In genomic region chr12:111368684-111369495, GRCh38 we compare ENCODE assay signal across 1 cellular context.
A peak's percentile ranks its signal among the peaks of the same experiment; 100 is the strongest.
TF ChIP-seq lines count a peak whose summit lies in the region.

A gene with protein sequence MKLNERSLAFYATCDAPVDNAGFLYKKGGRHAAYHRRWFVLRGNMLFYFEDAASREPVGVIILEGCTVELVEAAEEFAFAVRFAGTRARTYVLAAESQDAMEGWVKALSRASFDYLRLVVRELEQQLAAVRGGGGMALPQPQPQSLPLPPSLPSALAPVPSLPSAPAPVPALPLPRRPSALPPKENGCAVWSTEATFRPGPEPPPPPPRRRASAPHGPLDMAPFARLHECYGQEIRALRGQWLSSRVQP (minus strand): TSS chr12:111369095. CDS start chr12:111363427, 5,668 bp downstream.

TF ChIP-seq in HepG2, 621 proteins besides CTCF, POLR2A, EP300 and RAD21 (continued from another document and continues in another):
- TF ChIP-seq ZNF44 (CRISPR knock-in tag; IDR thresholded peaks at IDR 0.05) (no peak), ZNF703 (CRISPR knock-in tag; IDR thresholded peaks at IDR 0.05; ENCODE audit: borderline replicate concordance) (no peak), HOXA3 (CRISPR knock-in tag; IDR thresholded peaks at IDR 0.05) (peak; percentile 65), ZNF556 (CRISPR knock-in tag; IDR thresholded peaks at IDR 0.05; ENCODE audit: borderline replicate concordance) (peak; percentile 51; the same call in 1 of the 2 replicates), UBTF (CRISPR knock-in tag; IDR thresholded peaks at IDR 0.05) (0 out of 2 replicates have a peak, but pooled peaks have one; percentile 74), NFYB (CRISPR knock-in tag; IDR thresholded peaks at IDR 0.05) (peak; percentile 83), NCOA1 (CRISPR knock-in tag; IDR thresholded peaks at IDR 0.05) (no peak), KDM2A (CRISPR knock-in tag; IDR thresholded peaks at IDR 0.05; ENCODE audit: borderline replicate concordance, low read depth) (peak; percentile 47; the same call in 1 of the 2 replicates), GATA4 (IDR thresholded peaks at IDR 0.05; ENCODE audit: borderline replicate concordance, low read depth) (0 out of 2 replicates have a peak, but pooled peaks have one; percentile 39), RERE (CRISPR knock-in tag; IDR thresholded peaks at IDR 0.05; ENCODE audit: low read depth) (no peak), NAIF1 (CRISPR knock-in tag; IDR thresholded peaks at IDR 0.05; ENCODE audit: borderline replicate concordance) (no peak), ZNF546 (CRISPR knock-in tag; conservative IDR thresholded peaks at IDR 0.05) (peak; percentile 70; the same call in 1 of the 2 replicates), NFIB (CRISPR knock-in tag; IDR thresholded peaks at IDR 0.05; ENCODE audit: borderline replicate concordance) (no peak), ZSCAN31 (CRISPR knock-in tag; IDR thresholded peaks at IDR 0.05; ENCODE audit: low read depth) (0 out of 2 replicates have a peak, but pooled peaks have one; percentile 29), ZNF749 (CRISPR knock-in tag; IDR thresholded peaks at IDR 0.05; ENCODE audit: borderline replicate concordance) (peak; percentile 60; the same call in 1 of the 2 replicates), FOSL2 (CRISPR knock-in tag; IDR thresholded peaks at IDR 0.05) (0 out of 2 replicates have a peak, but pooled peaks have one; percentile 3), ZBTB2 (CRISPR knock-in tag; IDR thresholded peaks at IDR 0.05; ENCODE audit: low read depth) (peak; percentile 60; the same call in 1 of the 2 replicates), BORCS8-MEF2B (CRISPR knock-in tag; IDR thresholded peaks at IDR 0.05) (peak; percentile 83; the same call in 1 of the 2 replicates), CHCHD3 (CRISPR knock-in tag; IDR thresholded peaks at IDR 0.05) (peak; percentile 78), ZNF619 (CRISPR knock-in tag; IDR thresholded peaks at IDR 0.05) (no peak), ZNF124 (CRISPR knock-in tag; IDR thresholded peaks at IDR 0.05) (peak; percentile 22; the same call in 1 of the 2 replicates), ZMYM4 (CRISPR knock-in tag; IDR thresholded peaks at IDR 0.05) (peak; percentile 60; the same call in 1 of the 2 replicates), SMAD1 (CRISPR knock-in tag; IDR thresholded peaks at IDR 0.05; ENCODE audit: borderline replicate concordance, low read depth) (0 out of 2 replicates have a peak, but pooled peaks have one; percentile 55), ZNF777 (CRISPR knock-in tag; IDR thresholded peaks at IDR 0.05) (peak; percentile 88), CBFB (CRISPR knock-in tag; IDR thresholded peaks at IDR 0.05) (peak; percentile 41; the same call in 1 of the 2 replicates), TFDP2 (CRISPR knock-in tag; IDR thresholded peaks at IDR 0.05) (peak; percentile 70), ZBTB38 (CRISPR knock-in tag; IDR thresholded peaks at IDR 0.05) (peak; percentile 75; the same call in 1 of the 2 replicates), ZNF446 (CRISPR knock-in tag; IDR thresholded peaks at IDR 0.05) (peak; percentile 80; the same call in 1 of the 2 replicates), ZSCAN29 (CRISPR knock-in tag; conservative IDR thresholded peaks at IDR 0.05) (peak; percentile 66; the same call in 1 of the 2 replicates), SP5 (CRISPR knock-in tag; IDR thresholded peaks at IDR 0.05; ENCODE audit: borderline replicate concordance, low read depth) (peak; percentile 84), MAZ (IDR thresholded peaks at IDR 0.05; ENCODE audit: borderline replicate concordance, low read depth, low read length) (no peak; the same call in 1 of the 2 replicates), MAZ (CRISPR knock-in tag; IDR thresholded peaks at IDR 0.05; ENCODE audit: low read depth) (peak; percentile 77), TOPORS (CRISPR knock-in tag; IDR thresholded peaks at IDR 0.05) (0 out of 2 replicates have a peak, but pooled peaks have one; percentile 44), ZNF746 (CRISPR knock-in tag; IDR thresholded peaks at IDR 0.05) (peak; percentile 80; the same call in 1 of the 2 replicates), FOXK1 (CRISPR knock-in tag; IDR thresholded peaks at IDR 0.05; ENCODE audit: borderline replicate concordance, low read depth) (peak; percentile 35; the same call in 1 of the 2 replicates), ZNF557 (CRISPR knock-in tag; IDR thresholded peaks at IDR 0.05) (peak; percentile 35; the same call in 1 of the 2 replicates), TBX3 (IDR thresholded peaks at IDR 0.05; ENCODE audit: borderline replicate concordance) (peak; percentile 42; the same call in 1 of the 2 replicates), EHMT2 (IDR thresholded peaks at IDR 0.05; ENCODE audit: borderline replicate concordance, low read depth, low read length) (no peak), HNF4A (CRISPR knock-in tag; IDR thresholded peaks at IDR 0.05) (no peak), ZNF607 (CRISPR knock-in tag; IDR thresholded peaks at IDR 0.05; ENCODE audit: borderline replicate concordance) (no peak)
- TF ChIP-seq, protein P1, sequence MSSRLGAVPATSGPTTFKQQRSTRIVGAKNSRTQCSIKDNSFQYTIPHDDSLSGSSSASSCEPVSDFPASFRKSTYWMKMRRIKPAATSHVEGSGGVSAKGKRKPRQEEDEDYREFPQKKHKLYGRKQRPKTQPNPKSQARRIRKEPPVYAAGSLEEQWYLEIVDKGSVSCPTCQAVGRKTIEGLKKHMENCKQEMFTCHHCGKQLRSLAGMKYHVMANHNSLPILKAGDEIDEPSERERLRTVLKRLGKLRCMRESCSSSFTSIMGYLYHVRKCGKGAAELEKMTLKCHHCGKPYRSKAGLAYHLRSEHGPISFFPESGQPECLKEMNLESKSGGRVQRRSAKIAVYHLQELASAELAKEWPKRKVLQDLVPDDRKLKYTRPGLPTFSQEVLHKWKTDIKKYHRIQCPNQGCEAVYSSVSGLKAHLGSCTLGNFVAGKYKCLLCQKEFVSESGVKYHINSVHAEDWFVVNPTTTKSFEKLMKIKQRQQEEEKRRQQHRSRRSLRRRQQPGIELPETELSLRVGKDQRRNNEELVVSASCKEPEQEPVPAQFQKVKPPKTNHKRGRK (CRISPR knock-in tag; IDR thresholded peaks at IDR 0.05): no peak
- TF ChIP-seq, protein P2, sequence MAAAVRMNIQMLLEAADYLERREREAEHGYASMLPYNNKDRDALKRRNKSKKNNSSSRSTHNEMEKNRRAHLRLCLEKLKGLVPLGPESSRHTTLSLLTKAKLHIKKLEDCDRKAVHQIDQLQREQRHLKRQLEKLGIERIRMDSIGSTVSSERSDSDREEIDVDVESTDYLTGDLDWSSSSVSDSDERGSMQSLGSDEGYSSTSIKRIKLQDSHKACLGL (CRISPR knock-in tag; IDR thresholded peaks at IDR 0.05): no peak; the same call in 1 of the 2 replicates
- TF ChIP-seq, protein P3, sequence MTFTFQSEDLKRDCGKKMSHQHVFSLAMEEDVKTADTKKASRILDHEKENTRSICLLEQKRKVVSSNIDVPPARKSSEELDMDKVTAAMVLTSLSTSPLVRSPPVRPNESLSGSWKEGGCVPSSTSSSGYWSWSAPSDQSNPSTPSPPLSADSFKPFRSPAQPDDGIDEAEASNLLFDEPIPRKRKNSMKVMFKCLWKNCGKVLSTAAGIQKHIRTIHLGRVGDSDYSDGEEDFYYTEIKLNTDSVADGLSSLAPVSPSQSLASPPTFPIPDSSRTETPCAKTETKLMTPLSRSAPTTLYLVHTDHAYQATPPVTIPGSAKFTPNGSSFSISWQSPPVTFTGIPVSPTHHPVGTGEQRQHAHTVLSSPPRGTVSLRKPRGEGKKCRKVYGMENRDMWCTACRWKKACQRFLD (CRISPR knock-in tag; IDR thresholded peaks at IDR 0.05; ENCODE audit: borderline replicate concordance): 0 out of 2 replicates have a peak, but pooled peaks have one; percentile 4
- TF ChIP-seq, protein P4, sequence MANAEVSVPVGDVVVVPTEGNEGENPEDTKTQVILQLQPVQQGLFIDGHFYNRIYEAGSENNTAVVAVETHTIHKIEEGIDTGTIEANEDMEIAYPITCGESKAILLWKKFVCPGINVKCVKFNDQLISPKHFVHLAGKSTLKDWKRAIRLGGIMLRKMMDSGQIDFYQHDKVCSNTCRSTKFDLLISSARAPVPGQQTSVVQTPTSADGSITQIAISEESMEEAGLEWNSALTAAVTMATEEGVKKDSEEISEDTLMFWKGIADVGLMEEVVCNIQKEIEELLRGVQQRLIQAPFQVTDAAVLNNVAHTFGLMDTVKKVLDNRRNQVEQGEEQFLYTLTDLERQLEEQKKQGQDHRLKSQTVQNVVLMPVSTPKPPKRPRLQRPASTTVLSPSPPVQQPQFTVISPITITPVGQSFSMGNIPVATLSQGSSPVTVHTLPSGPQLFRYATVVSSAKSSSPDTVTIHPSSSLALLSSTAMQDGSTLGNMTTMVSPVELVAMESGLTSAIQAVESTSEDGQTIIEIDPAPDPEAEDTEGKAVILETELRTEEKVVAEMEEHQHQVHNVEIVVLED (CRISPR knock-in tag; IDR thresholded peaks at IDR 0.05; ENCODE audit: borderline replicate concordance): peak; percentile 47; the same call in 1 of the 2 replicates
- TF ChIP-seq, protein P5, sequence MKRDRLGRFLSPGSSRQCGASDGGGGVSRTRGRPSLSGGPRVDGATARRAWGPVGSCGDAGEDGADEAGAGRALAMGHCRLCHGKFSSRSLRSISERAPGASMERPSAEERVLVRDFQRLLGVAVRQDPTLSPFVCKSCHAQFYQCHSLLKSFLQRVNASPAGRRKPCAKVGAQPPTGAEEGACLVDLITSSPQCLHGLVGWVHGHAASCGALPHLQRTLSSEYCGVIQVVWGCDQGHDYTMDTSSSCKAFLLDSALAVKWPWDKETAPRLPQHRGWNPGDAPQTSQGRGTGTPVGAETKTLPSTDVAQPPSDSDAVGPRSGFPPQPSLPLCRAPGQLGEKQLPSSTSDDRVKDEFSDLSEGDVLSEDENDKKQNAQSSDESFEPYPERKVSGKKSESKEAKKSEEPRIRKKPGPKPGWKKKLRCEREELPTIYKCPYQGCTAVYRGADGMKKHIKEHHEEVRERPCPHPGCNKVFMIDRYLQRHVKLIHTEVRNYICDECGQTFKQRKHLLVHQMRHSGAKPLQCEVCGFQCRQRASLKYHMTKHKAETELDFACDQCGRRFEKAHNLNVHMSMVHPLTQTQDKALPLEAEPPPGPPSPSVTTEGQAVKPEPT (CRISPR knock-in tag; IDR thresholded peaks at IDR 0.05; ENCODE audit: low read depth): no peak
